ENCODE assay signal across 1 cellular context in the genomic region with DNA sequence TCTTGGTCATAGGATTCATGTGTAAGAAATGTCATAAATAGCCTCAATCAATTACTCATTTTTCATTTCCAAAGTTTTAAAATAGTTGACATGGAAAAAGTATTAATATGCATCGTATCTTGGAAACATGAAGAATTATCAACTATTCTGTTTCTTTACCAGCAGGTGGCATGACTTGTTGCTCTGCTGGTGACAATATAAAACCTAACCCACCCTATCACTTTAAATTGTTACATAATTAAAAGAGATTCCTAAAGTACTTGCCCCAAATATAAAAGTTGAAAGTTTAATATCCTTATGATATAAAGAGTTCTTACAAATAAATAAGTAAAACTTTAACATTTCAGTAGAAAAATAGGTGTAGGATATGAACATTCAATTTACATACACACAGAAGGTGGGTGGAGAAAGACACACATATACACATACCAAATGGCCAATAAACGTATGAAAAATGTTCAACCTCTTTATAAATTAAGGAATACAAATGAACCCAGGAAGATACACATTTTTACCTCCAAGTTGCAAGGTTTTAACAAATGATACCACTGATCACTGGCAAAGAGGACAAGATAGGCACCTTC.
TF ChIP-seq lines count a peak whose summit lies in the region.

No MANE protein-coding gene starts in this region.

TF ChIP-seq in H1, 55 proteins besides CTCF, POLR2A, EP300 and RAD21:
- TF ChIP-seq, protein P1, sequence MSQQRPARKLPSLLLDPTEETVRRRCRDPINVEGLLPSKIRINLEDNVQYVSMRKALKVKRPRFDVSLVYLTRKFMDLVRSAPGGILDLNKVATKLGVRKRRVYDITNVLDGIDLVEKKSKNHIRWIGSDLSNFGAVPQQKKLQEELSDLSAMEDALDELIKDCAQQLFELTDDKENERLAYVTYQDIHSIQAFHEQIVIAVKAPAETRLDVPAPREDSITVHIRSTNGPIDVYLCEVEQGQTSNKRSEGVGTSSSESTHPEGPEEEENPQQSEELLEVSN (IDR thresholded peaks at IDR 0.05), result no peak
- TF ChIP-seq BACH1 (IDR thresholded peaks at IDR 0.05; ENCODE audit: low read length) (no peak), POU5F1 (IDR thresholded peaks at IDR 0.05; ENCODE audit: low read depth, low read length) (no peak), ZNF274 (IDR thresholded peaks at IDR 0.05; ENCODE audit: borderline replicate concordance, extremely low read depth, low read length) (no peak), ASH2L (IDR thresholded peaks at IDR 0.05; ENCODE audit: low read length) (no peak), SIN3A (conservative IDR thresholded peaks at IDR 0.05 in 1 of 2, IDR thresholded peaks at IDR 0.05 in 1 of 2; ENCODE audit: low read depth in 1 of 2, low read length in 2 of 2) (no peak), CBX5 (IDR thresholded peaks at IDR 0.05; ENCODE audit: low read depth, low read length) (no peak), NANOG (IDR thresholded peaks at IDR 0.05; ENCODE audit: insufficient read depth, low read depth, low read length, poor library complexity, severe bottlenecking) (no peak), SAP30 (IDR thresholded peaks at IDR 0.05; ENCODE audit: insufficient read depth, insufficient replicate concordance, low read length) (no peak), CTBP2 (IDR thresholded peaks at IDR 0.05; ENCODE audit: borderline replicate concordance, insufficient read depth, insufficient read length, low read length) (no peak), HDAC2 (IDR thresholded peaks at IDR 0.05; ENCODE audit: borderline replicate concordance in 1 of 2, low read depth in 2 of 2, low read length in 2 of 2) (no peak), RNF2 (IDR thresholded peaks at IDR 0.05; ENCODE audit: borderline replicate concordance, low read depth, low read length, missing control alignments, poor library complexity, severe bottlenecking) (no peak), KDM5A (IDR thresholded peaks at IDR 0.05; ENCODE audit: low read length) (no peak), PHF8 (conservative IDR thresholded peaks at IDR 0.05; ENCODE audit: low read depth, low read length) (no peak), CHD2 (IDR thresholded peaks at IDR 0.05; ENCODE audit: low read length) (no peak), SIX5 (IDR thresholded peaks at IDR 0.05; ENCODE audit: low read depth, low read length) (no peak), JUND (IDR thresholded peaks at IDR 0.05; ENCODE audit: low read length) (no peak), POLR2AphosphoS5 (IDR thresholded peaks at IDR 0.05; ENCODE audit: low read depth, low read length) (no peak)
- TF ChIP-seq, protein P2, sequence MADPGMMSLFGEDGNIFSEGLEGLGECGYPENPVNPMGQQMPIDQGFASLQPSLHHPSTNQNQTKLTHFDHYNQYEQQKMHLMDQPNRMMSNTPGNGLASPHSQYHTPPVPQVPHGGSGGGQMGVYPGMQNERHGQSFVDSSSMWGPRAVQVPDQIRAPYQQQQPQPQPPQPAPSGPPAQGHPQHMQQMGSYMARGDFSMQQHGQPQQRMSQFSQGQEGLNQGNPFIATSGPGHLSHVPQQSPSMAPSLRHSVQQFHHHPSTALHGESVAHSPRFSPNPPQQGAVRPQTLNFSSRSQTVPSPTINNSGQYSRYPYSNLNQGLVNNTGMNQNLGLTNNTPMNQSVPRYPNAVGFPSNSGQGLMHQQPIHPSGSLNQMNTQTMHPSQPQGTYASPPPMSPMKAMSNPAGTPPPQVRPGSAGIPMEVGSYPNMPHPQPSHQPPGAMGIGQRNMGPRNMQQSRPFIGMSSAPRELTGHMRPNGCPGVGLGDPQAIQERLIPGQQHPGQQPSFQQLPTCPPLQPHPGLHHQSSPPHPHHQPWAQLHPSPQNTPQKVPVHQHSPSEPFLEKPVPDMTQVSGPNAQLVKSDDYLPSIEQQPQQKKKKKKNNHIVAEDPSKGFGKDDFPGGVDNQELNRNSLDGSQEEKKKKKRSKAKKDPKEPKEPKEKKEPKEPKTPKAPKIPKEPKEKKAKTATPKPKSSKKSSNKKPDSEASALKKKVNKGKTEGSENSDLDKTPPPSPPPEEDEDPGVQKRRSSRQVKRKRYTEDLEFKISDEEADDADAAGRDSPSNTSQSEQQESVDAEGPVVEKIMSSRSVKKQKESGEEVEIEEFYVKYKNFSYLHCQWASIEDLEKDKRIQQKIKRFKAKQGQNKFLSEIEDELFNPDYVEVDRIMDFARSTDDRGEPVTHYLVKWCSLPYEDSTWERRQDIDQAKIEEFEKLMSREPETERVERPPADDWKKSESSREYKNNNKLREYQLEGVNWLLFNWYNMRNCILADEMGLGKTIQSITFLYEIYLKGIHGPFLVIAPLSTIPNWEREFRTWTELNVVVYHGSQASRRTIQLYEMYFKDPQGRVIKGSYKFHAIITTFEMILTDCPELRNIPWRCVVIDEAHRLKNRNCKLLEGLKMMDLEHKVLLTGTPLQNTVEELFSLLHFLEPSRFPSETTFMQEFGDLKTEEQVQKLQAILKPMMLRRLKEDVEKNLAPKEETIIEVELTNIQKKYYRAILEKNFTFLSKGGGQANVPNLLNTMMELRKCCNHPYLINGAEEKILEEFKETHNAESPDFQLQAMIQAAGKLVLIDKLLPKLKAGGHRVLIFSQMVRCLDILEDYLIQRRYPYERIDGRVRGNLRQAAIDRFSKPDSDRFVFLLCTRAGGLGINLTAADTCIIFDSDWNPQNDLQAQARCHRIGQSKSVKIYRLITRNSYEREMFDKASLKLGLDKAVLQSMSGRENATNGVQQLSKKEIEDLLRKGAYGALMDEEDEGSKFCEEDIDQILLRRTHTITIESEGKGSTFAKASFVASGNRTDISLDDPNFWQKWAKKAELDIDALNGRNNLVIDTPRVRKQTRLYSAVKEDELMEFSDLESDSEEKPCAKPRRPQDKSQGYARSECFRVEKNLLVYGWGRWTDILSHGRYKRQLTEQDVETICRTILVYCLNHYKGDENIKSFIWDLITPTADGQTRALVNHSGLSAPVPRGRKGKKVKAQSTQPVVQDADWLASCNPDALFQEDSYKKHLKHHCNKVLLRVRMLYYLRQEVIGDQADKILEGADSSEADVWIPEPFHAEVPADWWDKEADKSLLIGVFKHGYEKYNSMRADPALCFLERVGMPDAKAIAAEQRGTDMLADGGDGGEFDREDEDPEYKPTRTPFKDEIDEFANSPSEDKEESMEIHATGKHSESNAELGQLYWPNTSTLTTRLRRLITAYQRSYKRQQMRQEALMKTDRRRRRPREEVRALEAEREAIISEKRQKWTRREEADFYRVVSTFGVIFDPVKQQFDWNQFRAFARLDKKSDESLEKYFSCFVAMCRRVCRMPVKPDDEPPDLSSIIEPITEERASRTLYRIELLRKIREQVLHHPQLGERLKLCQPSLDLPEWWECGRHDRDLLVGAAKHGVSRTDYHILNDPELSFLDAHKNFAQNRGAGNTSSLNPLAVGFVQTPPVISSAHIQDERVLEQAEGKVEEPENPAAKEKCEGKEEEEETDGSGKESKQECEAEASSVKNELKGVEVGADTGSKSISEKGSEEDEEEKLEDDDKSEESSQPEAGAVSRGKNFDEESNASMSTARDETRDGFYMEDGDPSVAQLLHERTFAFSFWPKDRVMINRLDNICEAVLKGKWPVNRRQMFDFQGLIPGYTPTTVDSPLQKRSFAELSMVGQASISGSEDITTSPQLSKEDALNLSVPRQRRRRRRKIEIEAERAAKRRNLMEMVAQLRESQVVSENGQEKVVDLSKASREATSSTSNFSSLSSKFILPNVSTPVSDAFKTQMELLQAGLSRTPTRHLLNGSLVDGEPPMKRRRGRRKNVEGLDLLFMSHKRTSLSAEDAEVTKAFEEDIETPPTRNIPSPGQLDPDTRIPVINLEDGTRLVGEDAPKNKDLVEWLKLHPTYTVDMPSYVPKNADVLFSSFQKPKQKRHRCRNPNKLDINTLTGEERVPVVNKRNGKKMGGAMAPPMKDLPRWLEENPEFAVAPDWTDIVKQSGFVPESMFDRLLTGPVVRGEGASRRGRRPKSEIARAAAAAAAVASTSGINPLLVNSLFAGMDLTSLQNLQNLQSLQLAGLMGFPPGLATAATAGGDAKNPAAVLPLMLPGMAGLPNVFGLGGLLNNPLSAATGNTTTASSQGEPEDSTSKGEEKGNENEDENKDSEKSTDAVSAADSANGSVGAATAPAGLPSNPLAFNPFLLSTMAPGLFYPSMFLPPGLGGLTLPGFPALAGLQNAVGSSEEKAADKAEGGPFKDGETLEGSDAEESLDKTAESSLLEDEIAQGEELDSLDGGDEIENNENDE (IDR thresholded peaks at IDR 0.05; ENCODE audit: insufficient replicate concordance, low read length), result no peak
